In the genomic region with DNA sequence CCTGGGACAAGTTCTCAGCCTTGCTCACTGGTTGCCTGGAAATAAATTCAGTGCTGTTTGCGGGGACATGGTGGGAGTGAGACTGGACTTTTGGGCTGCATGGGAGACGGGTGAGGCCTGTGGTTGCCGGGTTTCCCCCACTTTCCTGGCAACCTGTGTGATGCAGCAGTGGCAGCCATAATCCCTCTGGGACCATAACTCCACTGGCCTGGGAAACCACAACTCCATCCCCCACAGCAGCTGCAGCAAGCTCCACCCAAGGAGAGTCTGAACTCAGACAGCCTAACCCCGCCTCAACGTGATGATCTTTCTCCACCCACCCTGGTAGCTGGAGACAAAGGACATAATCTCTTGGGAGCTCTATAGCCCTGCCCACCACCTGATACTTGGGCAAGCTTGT, we compare ENCODE assay signal across 10 cellular contexts.
DNase-seq lines count a peak whose midpoint lies in the region; ATAC-seq and TF ChIP-seq lines count a peak whose summit lies in the region.
"Had no signal": no experiment of that assay in that cellular context is flagged by ENCODE, and none has a peak within 500 bp of the region (broad histone marks: within the 10 kb centered on the region; RNA-seq: fewer than 3 reads in every experiment).

No MANE protein-coding gene starts in this region.

- H3K4me1 ChIP-seq in endodermal cell (ENCODE audit: control insufficient read depth, insufficient read depth, low read length), result no peaks in the 10 kb centered on the region

- H3K27ac Mint-ChIP-seq in endodermal cell (no peak overlapping the region), natural killer cell (no peak overlapping the region)

- H3K4me1 Mint-ChIP-seq in endodermal cell (no peaks in the 10 kb centered on the region), natural killer cell (no peaks in the 10 kb centered on the region)

- H3K9me3 ChIP-seq in endodermal cell (ENCODE audit: control insufficient read depth, low read length), result peaks cover 18% of the 10 kb centered on the region

- H3K4me3 Mint-ChIP-seq in endodermal cell (no peak overlapping the region), natural killer cell (no peak overlapping the region)

- H3K27me3 Mint-ChIP-seq in endodermal cell (ENCODE audit: insufficient read depth), result no peaks in the 10 kb centered on the region
- H3K27me3 Mint-ChIP-seq in natural killer cell (ENCODE audit: low read depth in 2 of 2), result peaks cover 4 to 22% of the 10 kb centered on the region in 2 donors

- H3K9me3 Mint-ChIP-seq in endodermal cell, result no peaks in the 10 kb centered on the region
- H3K9me3 Mint-ChIP-seq in natural killer cell, result peaks cover 2 to 4% of the 10 kb centered on the region in 2 donors

- WGBS in endodermal cell (ENCODE audit: insufficient coverage in 1 of 2, insufficient read length in 1 of 2), 2 experiments, result 92 to 100% methylated on average over 1 to 5 of the region's 5 CpGs

- TF ChIP-seq CTCF in endodermal cell (conservative IDR thresholded peaks at IDR 0.05) (no peak), natural killer cell (IDR thresholded peaks at IDR 0.05) (no peak)

- H3K27me3 ChIP-seq in endodermal cell (ENCODE audit: control insufficient read depth, insufficient read depth, low read length, poor library complexity, severe bottlenecking), result no peaks in the 10 kb centered on the region

- no peak overlapping the region for H3K9ac ChIP-seq in endodermal cell (ENCODE audit: extremely low read depth, low read length, poor library complexity, severe bottlenecking)

- H3K36me3 Mint-ChIP-seq in endodermal cell (ENCODE audit: low read depth) (no peaks in the 10 kb centered on the region), natural killer cell (peaks cover 8% of the 10 kb centered on the region)

- intact Hi-C loops in natural killer cell (cut with micrococcal nuclease), result no loop called here

- DNase-seq in H4 (ENCODE audit: low spot score) (peak; percentile 41), endodermal cell (peak; percentile 51), natural killer cell (no peak), GDM1 (lab: John Stamatoyannopoulos, UW) (no peak), GOT3 (lab: John Stamatoyannopoulos, UW) (no peak)
- DNase-seq: DMS79 had no signal

- no peak overlapping the region for H3K4me3 ChIP-seq in endodermal cell (ENCODE audit: low read length)
- H3K4me3 ChIP-seq: SK-N-MC had no signal

- ATAC-seq in GM18517 (IDR thresholded peaks at IDR 0.05; ENCODE audit: unreplicated experiment), result peak; percentile 70
- ATAC-seq in HG03565 (IDR thresholded peaks at IDR 0.05; ENCODE audit: unreplicated experiment), result peak; percentile 74
- no peak for ATAC-seq in HG03108 (IDR thresholded peaks at IDR 0.05; ENCODE audit: unreplicated experiment)
- ATAC-seq in natural killer cell, result no peak

- no peaks in the 10 kb centered on the region for H3K36me3 ChIP-seq in endodermal cell (ENCODE audit: control insufficient read depth, insufficient read depth, low read length)

- no peak overlapping the region for H3K27ac ChIP-seq in endodermal cell (ENCODE audit: low read depth, low read length)
- H3K27ac ChIP-seq: SK-N-MC had no signal

Comparison
In these comparisons a context has a peak if more than half of its experiments do, and no peak if none do; other contexts are left out.
1. ATAC-seq: peak in GM18517 (single experiment) and HG03565 (single experiment); none in HG03108 (single experiment) and natural killer cell (0 of 3).
2. DNase-seq: peak in H4 (single experiment) and endodermal cell (single experiment); none in natural killer cell (single experiment), GDM1 (single experiment) and GOT3 (single experiment).